8 cellular contexts compared by ENCODE assay signal in the genomic region with DNA sequence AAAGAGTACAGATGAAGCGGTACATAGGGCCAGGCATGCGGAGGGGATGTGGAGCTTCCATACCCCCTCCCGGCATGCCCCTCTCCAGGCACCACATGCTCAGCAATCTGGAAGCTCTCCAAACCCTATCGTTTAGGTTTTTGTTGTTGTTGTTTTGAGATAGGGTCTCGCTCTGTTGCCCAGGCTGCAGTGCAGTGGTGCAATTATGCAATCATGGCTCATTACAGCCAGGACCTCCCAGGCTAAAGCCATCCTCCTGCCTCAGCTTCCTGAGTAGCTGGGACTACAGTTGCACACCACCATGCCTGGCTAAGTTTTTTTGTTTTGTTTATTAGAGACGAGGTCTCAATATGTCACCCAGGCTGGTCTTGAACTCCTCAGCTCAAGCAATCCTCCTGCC.
"Had no signal": no experiment of that assay in that cellular context is flagged by ENCODE, and none has a peak within 500 bp of the region (broad histone marks: within the 10 kb centered on the region; RNA-seq: fewer than 3 reads in every experiment).

No MANE protein-coding gene starts in this region.

- FAIRE-seq: G401.6, GM12878, GM12891, GM12892, GM18507, GM19239 had no signal

- ATAC-seq: GM12878 had no signal

- DNase-seq: GDM1, GF-D8 had no signal

- H3K4me3 ChIP-seq: GM12878 had no signal
